Comparison of ENCODE assay signal across 19 cellular contexts in genomic region chr5:95969646-95970358, GRCh38. TPM values are rescaled to one million over a fixed set of nuclear protein-coding genes. Genes with fewer than 3 reads are reported as not detected.
DNase-seq lines count a peak whose midpoint lies in the region; ATAC-seq and TF ChIP-seq lines count a peak whose summit lies in the region.
"Had no signal": no experiment of that assay in that cellular context is flagged by ENCODE, and none has a peak within 500 bp of the region (broad histone marks: within the 10 kb centered on the region; RNA-seq: fewer than 3 reads in every experiment).

No MANE protein-coding gene starts in this region.

- H3K9me3 Mint-ChIP-seq in activated T-helper 1 cell treated with anti-CD3 and anti-CD28 coated beads, Interleukin-12 subunit alpha, Interleukin-12 subunit beta, Interleukin-2, Interleukin-4 antibody, amounts not matched to agents 30 ng/mL and 10 ng/mL and 1 ng/mL, durations not matched to agents 14 hours and 24 hours and 36 hours: no peaks in the 10 kb centered on the region
- H3K9me3 Mint-ChIP-seq: activated naive CD8-positive, alpha-beta T cell treated with anti-CD3 and anti-CD28 coated beads, Interleukin-2, amount 10 ng/mL, durations not matched to agents 7 days and 5 days had no signal

- no peaks in the 10 kb centered on the region for H3K27me3 ChIP-seq in smooth muscle cell (ENCODE audit: low read depth)
- H3K27me3 ChIP-seq: BLaER1, ovary, testis had no signal

- intact Hi-C loops in activated T-helper 1 cell treated with anti-CD3 and anti-CD28 coated beads, Interleukin-12 subunit alpha, Interleukin-12 subunit beta, Interleukin-2, Interleukin-4 antibody, amounts not matched to agents 30 ng/mL and 10 ng/mL and 1 ng/mL, durations not matched to agents 14 hours and 24 hours and 36 hours (cut with micrococcal nuclease): loop anchor here (2.0 kb wide), 1 partner anchor 13 kb away; no protein-coding TSS in a partner anchor

- DNase-seq in LHCN-M2 (ENCODE audit: low read depth): peak; percentile 55
- peak; percentile 73 for DNase-seq in SKM-1 treated with dmso at 0.1 percent for 144 hours (lab: John Stamatoyannopoulos, UW; ENCODE audit: unreplicated experiment)
- DNase-seq in fibroblast of the aortic adventitia (ENCODE audit: low read depth): peak; percentile 81
- no peak for DNase-seq in smooth muscle cell (lab: John Stamatoyannopoulos, UW; ENCODE audit: unreplicated experiment)
- DNase-seq in inferior parietal cortex (ENCODE audit: extremely low spot score): no peak
- DNase-seq in activated T-helper 1 cell treated with anti-CD3 and anti-CD28 coated beads, Interleukin-12 subunit alpha, Interleukin-12 subunit beta, Interleukin-2, Interleukin-4 antibody, amounts not matched to agents 30 ng/mL and 10 ng/mL and 1 ng/mL, durations not matched to agents 14 hours and 24 hours and 36 hours (ENCODE audit: low spot score): no peak
- DNase-seq: activated CD4-positive, alpha-beta memory T cell treated with anti-CD3 and anti-CD28 coated beads for 36 hours; activated naive CD8-positive, alpha-beta T cell treated with anti-CD3 and anti-CD28 coated beads, Interleukin-2, amount 10 ng/mL, durations not matched to agents 7 days and 5 days; activated T-cell treated with anti-CD3 and anti-CD28 coated beads, Interleukin-2, amount 50 U/mL, for 24 hours; GOT3; left ventricle myocardium superior; NCI-H1417; ovary; stimulated activated CD4-positive, alpha-beta T cell treated with anti-CD3 and anti-CD28 coated beads, Interleukin-4, amount 100 ng/mL, for 24 hours; stimulated activated CD8-positive, alpha-beta memory T cell treated with anti-CD3 and anti-CD28 coated beads, Interleukin-4, amount 100 ng/mL, for 48 hours; testis had no signal

- H3K4me1 ChIP-seq in smooth muscle cell (ENCODE audit: low read depth): no peaks in the 10 kb centered on the region
- H3K4me1 ChIP-seq: BLaER1, testis had no signal

- H3K4me2 ChIP-seq in smooth muscle cell: no peak overlapping the region
- H3K4me2 ChIP-seq: BLaER1 had no signal

- no peak overlapping the region for H3K9ac ChIP-seq in smooth muscle cell (ENCODE audit: low read depth)
- H3K9ac ChIP-seq: BLaER1 had no signal

- H3K4me1 Mint-ChIP-seq in activated T-helper 1 cell treated with anti-CD3 and anti-CD28 coated beads, Interleukin-12 subunit alpha, Interleukin-12 subunit beta, Interleukin-2, Interleukin-4 antibody, amounts not matched to agents 30 ng/mL and 10 ng/mL and 1 ng/mL, durations not matched to agents 14 hours and 24 hours and 36 hours (ENCODE audit: low read depth): peaks cover 9% of the 10 kb centered on the region

- H3K27ac ChIP-seq in smooth muscle cell (ENCODE audit: low read depth): peak overlapping the region; percentile 48
- H3K27ac ChIP-seq: BLaER1, ovary, RWPE1, testis had no signal

- no peaks in the 10 kb centered on the region for H3K9me3 ChIP-seq in smooth muscle cell (replicated peaks; ENCODE audit: low read depth)
- H3K9me3 ChIP-seq: BLaER1, ovary, testis had no signal

- H3K27me3 Mint-ChIP-seq in activated T-helper 1 cell treated with anti-CD3 and anti-CD28 coated beads, Interleukin-12 subunit alpha, Interleukin-12 subunit beta, Interleukin-2, Interleukin-4 antibody, amounts not matched to agents 30 ng/mL and 10 ng/mL and 1 ng/mL, durations not matched to agents 14 hours and 24 hours and 36 hours (ENCODE audit: insufficient read depth): no peaks in the 10 kb centered on the region
- H3K27me3 Mint-ChIP-seq: activated CD4-positive, alpha-beta memory T cell treated with anti-CD3 and anti-CD28 coated beads for 36 hours had no signal

- H3K4me3 ChIP-seq in fibroblast of the aortic adventitia (ENCODE audit: low read depth, low read length): no peak overlapping the region
- H3K4me3 ChIP-seq in smooth muscle cell: no peak overlapping the region
- H3K4me3 ChIP-seq: BLaER1, ovary, testis had no signal

- H3K36me3 Mint-ChIP-seq in activated T-helper 1 cell treated with anti-CD3 and anti-CD28 coated beads, Interleukin-12 subunit alpha, Interleukin-12 subunit beta, Interleukin-2, Interleukin-4 antibody, amounts not matched to agents 30 ng/mL and 10 ng/mL and 1 ng/mL, durations not matched to agents 14 hours and 24 hours and 36 hours (ENCODE audit: low read depth): peaks cover 2% of the 10 kb centered on the region
- H3K36me3 Mint-ChIP-seq: activated CD4-positive, alpha-beta memory T cell treated with anti-CD3 and anti-CD28 coated beads for 36 hours; activated naive CD8-positive, alpha-beta T cell treated with anti-CD3 and anti-CD28 coated beads, Interleukin-2, amount 10 ng/mL, durations not matched to agents 7 days and 5 days had no signal

- H3K27ac Mint-ChIP-seq in activated T-helper 1 cell treated with anti-CD3 and anti-CD28 coated beads, Interleukin-12 subunit alpha, Interleukin-12 subunit beta, Interleukin-2, Interleukin-4 antibody, amounts not matched to agents 30 ng/mL and 10 ng/mL and 1 ng/mL, durations not matched to agents 14 hours and 24 hours and 36 hours: no peak overlapping the region
- H3K27ac Mint-ChIP-seq: activated CD4-positive, alpha-beta memory T cell treated with anti-CD3 and anti-CD28 coated beads for 36 hours; activated naive CD8-positive, alpha-beta T cell treated with anti-CD3 and anti-CD28 coated beads, Interleukin-2, amount 10 ng/mL, durations not matched to agents 7 days and 5 days; activated T-cell treated with anti-CD3 and anti-CD28 coated beads, Interleukin-2, amount 50 U/mL, for 24 hours had no signal

- H4K20me1 ChIP-seq in smooth muscle cell (ENCODE audit: low read depth): no peaks in the 10 kb centered on the region
- H4K20me1 ChIP-seq: BLaER1 had no signal

- no peaks in the 10 kb centered on the region for H3K36me3 ChIP-seq in smooth muscle cell (ENCODE audit: low read depth)
- H3K36me3 ChIP-seq: BLaER1, ovary had no signal

- 84% methylated on average over 5 of the region's 5 CpGs for WGBS in smooth muscle cell (ENCODE audit: low lambda C conversion rate)

- no peak overlapping the region for H3K4me3 Mint-ChIP-seq in activated T-helper 1 cell treated with anti-CD3 and anti-CD28 coated beads, Interleukin-12 subunit alpha, Interleukin-12 subunit beta, Interleukin-2, Interleukin-4 antibody, amounts not matched to agents 30 ng/mL and 10 ng/mL and 1 ng/mL, durations not matched to agents 14 hours and 24 hours and 36 hours
- H3K4me3 Mint-ChIP-seq: activated CD4-positive, alpha-beta memory T cell treated with anti-CD3 and anti-CD28 coated beads for 36 hours; activated naive CD8-positive, alpha-beta T cell treated with anti-CD3 and anti-CD28 coated beads, Interleukin-2, amount 10 ng/mL, durations not matched to agents 7 days and 5 days; activated T-cell treated with anti-CD3 and anti-CD28 coated beads, Interleukin-2, amount 50 U/mL, for 24 hours had no signal

- TF ChIP-seq CTCF in fibroblast of the aortic adventitia (IDR thresholded peaks at IDR 0.05; ENCODE audit: insufficient read depth, low read length) (no peak), smooth muscle cell (IDR thresholded peaks at IDR 0.05; ENCODE audit: borderline replicate concordance, insufficient read depth, poor library complexity, severe bottlenecking) (no peak)

- H3K79me2 ChIP-seq in smooth muscle cell (ENCODE audit: low read depth): no peaks in the 10 kb centered on the region

- H2AFZ ChIP-seq in smooth muscle cell (ENCODE audit: low read depth): no peak overlapping the region

- H3F3A ChIP-seq in smooth muscle cell (ENCODE audit: low read depth): peaks cover 9% of the 10 kb centered on the region

- ATAC-seq in GM21526 (IDR thresholded peaks at IDR 0.05; ENCODE audit: low FRiP score, unreplicated experiment): no peak
- ATAC-seq: left ventricle myocardium superior had no signal

RNA-seq across cellular contexts. Expression of gene ELL2, which starts 8.2 kb away (rescaled TPM):
- 76.3 and 84.1 TPM in 2 replicates for total RNA-seq in LHCN-M2 (2014; rRNA removed)
- 38.7 TPM for polyA plus RNA-seq in LHCN-M2 (2012)
- 51.1 and 56.7 TPM in 2 replicates for total RNA-seq in fibroblast of the aortic adventitia (ENCODE audit: low replicate concordance)
- 49.9 and 67.9 TPM in 2 replicates for total RNA-seq in smooth muscle cell
- polyA plus RNA-seq in smooth muscle cell: 14.4 and 30.9 TPM in 2 replicates
- 93.9 and 97.6 TPM in 2 replicates for total RNA-seq in activated T-helper 1 cell treated with anti-CD3 and anti-CD28 coated beads, Interleukin-12 subunit alpha, Interleukin-12 subunit beta, Interleukin-2, Interleukin-4 antibody, amounts not matched to agents 30 ng/mL and 10 ng/mL and 1 ng/mL, durations not matched to agents 14 hours and 24 hours and 36 hours

Comparison
In these comparisons a context has a peak if more than half of its experiments do, and no peak if none do; other contexts are left out.
1. DNase-seq: peak in LHCN-M2 (single experiment), SKM-1 treated with dmso at 0.1 percent for 144 hours (single experiment) and fibroblast of the aortic adventitia (single experiment); none in smooth muscle cell (single experiment), inferior parietal cortex (single experiment) and activated T-helper 1 cell treated with anti-CD3 and anti-CD28 coated beads, Interleukin-12 subunit alpha, Interleukin-12 subunit beta, Interleukin-2, Interleukin-4 antibody, amounts not matched to agents 30 ng/mL and 10 ng/mL and 1 ng/mL, durations not matched to agents 14 hours and 24 hours and 36 hours (single experiment).